In the genomic region with DNA sequence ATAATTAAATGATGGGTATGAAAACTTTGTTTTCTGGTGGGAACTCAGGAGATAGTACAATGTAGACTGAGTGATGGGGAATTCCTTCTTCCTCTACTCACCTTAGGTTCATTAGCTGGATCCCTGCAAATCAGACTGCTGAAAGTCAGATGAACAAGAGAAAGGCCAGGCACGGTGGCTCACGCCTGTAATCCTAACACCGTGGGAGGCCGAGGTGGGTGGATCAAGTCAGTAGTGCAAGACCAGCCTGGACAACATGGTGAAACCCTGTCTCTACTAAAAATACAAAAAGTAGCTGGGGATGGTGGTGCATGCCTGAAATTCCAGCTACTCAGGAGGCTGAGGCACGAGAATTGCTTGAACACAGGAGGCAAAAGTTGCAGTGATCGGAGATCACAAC, we compare ENCODE assay signal across 33 cellular contexts. TPM values are rescaled to one million over a fixed set of nuclear protein-coding genes. Genes with fewer than 3 reads are reported as not detected.
"Had no signal": no experiment of that assay in that cellular context is flagged by ENCODE, and none has a peak within 500 bp of the region (broad histone marks: within the 10 kb centered on the region; RNA-seq: fewer than 3 reads in every experiment).

No MANE protein-coding gene starts in this region.

- DNase-seq: activated CD4-positive, alpha-beta memory T cell treated with anti-CD3 and anti-CD28 coated beads, Interleukin-2, amount 10 ng/mL, durations not matched to agents 7 days and 5 days; activated CD4-positive, alpha-beta T cell treated with anti-CD3 and anti-CD28 coated beads for 1 hour; activated CD4-positive, alpha-beta T cell treated with anti-CD3 and anti-CD28 coated beads for 36 hours; activated CD4-positive, alpha-beta T cell treated with anti-CD3 and anti-CD28 coated beads for 48 hours; activated CD4-positive, alpha-beta T cell treated with anti-CD3 and anti-CD28 coated beads, Interleukin-2, amount 10 ng/mL, durations not matched to agents 7 days and 5 days; activated CD4-positive, alpha-beta T cell treated with anti-CD3 and anti-CD28 coated beads, Interleukin-2, amount 50 U/mL, for 48 hours; activated CD4-positive, CD25-positive, alpha-beta regulatory T cell; activated CD8-positive, alpha-beta memory T cell treated with anti-CD3 and anti-CD28 coated beads for 24 hours; activated CD8-positive, alpha-beta memory T cell treated with anti-CD3 and anti-CD28 coated beads, Interleukin-2, amount 10 ng/mL, durations not matched to agents 7 days and 5 days; activated CD8-positive, alpha-beta memory T cell treated with anti-CD3 and anti-CD28 coated beads, Interleukin-2, amount 50 U/mL, for 48 hours; activated CD8-positive, alpha-beta T cell treated with anti-CD3 and anti-CD28 coated beads, Interleukin-2, amount 10 ng/mL, durations not matched to agents 7 days and 5 days; activated effector memory CD4-positive, alpha-beta T cell treated with Interleukin-2 at 50 U/mL for 16 hours; activated gamma-delta T cell; activated naive CD4-positive, alpha-beta T cell treated with anti-CD3 and anti-CD28 coated beads, Interleukin-2, amount 10 ng/mL, durations not matched to agents 7 days and 5 days; activated naive CD4-positive, alpha-beta T cell treated with Interleukin-2 at 50 U/mL for 16 hours; activated naive CD8-positive, alpha-beta T cell treated with anti-CD3 and anti-CD28 coated beads, Interleukin-2, amount 10 ng/mL, durations not matched to agents 7 days and 5 days; activated naive CD8-positive, alpha-beta T cell treated with anti-CD3 and anti-CD28 coated beads, Interleukin-2, amount 50 U/mL, for 24 hours; activated T-cell treated with anti-CD3 and anti-CD28 coated beads, Interleukin-2, amount 50 U/mL, for 24 hours; activated T-cell treated with anti-CD3 and anti-CD28 coated beads, Interleukin-2, amount 50 U/mL, for 48 hours; amygdala; anterior cingulate cortex; caudate nucleus; cerebellar nuclear complex; T-helper 1 cell; T-helper 2 cell; T-helper 9 cell; WERI-Rb-1 had no signal

- H3K27ac ChIP-seq: ascending aorta, cardiac muscle cell, WERI-Rb-1 had no signal

- H3K27me3 ChIP-seq: ascending aorta, cardiac muscle cell had no signal

- FAIRE-seq: bronchial epithelial cell had no signal

- H3K9me3 ChIP-seq: ascending aorta had no signal

- H3K4me1 ChIP-seq: ascending aorta had no signal

- H3K4me3 ChIP-seq: ascending aorta, cardiac muscle cell had no signal

- ATAC-seq: activated CD4-positive, alpha-beta T cell treated with anti-CD3 and anti-CD28 coated beads for 36 hours; activated CD4-positive, CD25-positive, alpha-beta regulatory T cell treated with anti-CD3 and anti-CD28 coated beads, Interleukin-2, amount 50 U/mL, for 24 hours; activated CD8-positive, alpha-beta memory T cell treated with anti-CD3 and anti-CD28 coated beads, Interleukin-2, amount 10 ng/mL, durations not matched to agents 7 days and 5 days; activated CD8-positive, alpha-beta T cell treated with anti-CD3 and anti-CD28 coated beads, Interleukin-2, amount 10 ng/mL, durations not matched to agents 7 days and 5 days; activated naive CD8-positive, alpha-beta T cell treated with anti-CD3 and anti-CD28 coated beads, Interleukin-2, amount 50 U/mL, for 24 hours; WTC11 had no signal

- H3K36me3 ChIP-seq: ascending aorta, cardiac muscle cell, WERI-Rb-1 had no signal

RNA-seq across cellular contexts. Expression of a gene that starts 28.7 kb away (rescaled TPM):
- total RNA-seq: activated CD4-positive, alpha-beta T cell treated with anti-CD3 and anti-CD28 coated beads for 36 hours; activated CD8-positive, alpha-beta memory T cell treated with anti-CD3 and anti-CD28 coated beads, Interleukin-2, amount 10 ng/mL, durations not matched to agents 7 days and 5 days; activated CD8-positive, alpha-beta T cell treated with anti-CD3 and anti-CD28 coated beads, Interleukin-2, amount 10 ng/mL, durations not matched to agents 7 days and 5 days; activated T-helper 2 cell treated with anti-CD3 and anti-CD28 coated beads, Interferon-gamma antibody, Interleukin-2, Interleukin-4, amounts not matched to agents 10 μg/mL and 5 μg/mL and 100 μg/mL, durations not matched to agents 14 hours and 24 hours and 36 hours; ascending aorta; cardiac muscle cell had no signal
